In genomic region chr3:123344941-123345594, GRCh38 we compare ENCODE assay signal across 13 cellular contexts.
DNase-seq lines count a peak whose midpoint lies in the region; ATAC-seq, FAIRE-seq and TF ChIP-seq lines count a peak whose summit lies in the region.
"Had no signal": no experiment of that assay in that cellular context is flagged by ENCODE, and none has a peak within 500 bp of the region (broad histone marks: within the 10 kb centered on the region; RNA-seq: fewer than 3 reads in every experiment).

No MANE protein-coding gene starts in this region.

- in situ Hi-C loops in K562 (cut with MboI), result no loop called here

- H3K9me2 ChIP-seq in hepatocyte (replicated peaks; ENCODE audit: insufficient read depth) (no peaks in the 10 kb centered on the region), OCI-LY7 (ENCODE audit: insufficient read depth, low read length) (no peaks in the 10 kb centered on the region)

- no peak for TF ChIP-seq EP300 in K562 (IDR thresholded peaks at IDR 0.05; ENCODE audit: low read length)
- TF ChIP-seq EP300 in tibial nerve (IDR thresholded peaks at IDR 0.05), result no peak

- 23% methylated on average over 5 of the region's 12 CpGs for WGBS in K562 (ENCODE audit: insufficient coverage, low coverage, missing lambda C conversion rate)
- 80% methylated on average over 12 of the region's 12 CpGs for WGBS in hepatocyte (ENCODE audit: low lambda C conversion rate, missing lambda C conversion rate)
- 86 to 93% (median 92%) methylated on average over 12 of the region's 12 CpGs for WGBS in spleen, 5 donors
- WGBS in tibial nerve, 2 donors, result 76 to 82% methylated on average over 12 of the region's 12 CpGs

- H3K9me1 ChIP-seq in K562 (ENCODE audit: control insufficient read depth, insufficient read depth, low read length), result no peaks in the 10 kb centered on the region

- H4K20me1 ChIP-seq in K562 (replicated peaks; ENCODE audit: control insufficient read depth, insufficient read depth, low read length), result peaks cover 3% of the 10 kb centered on the region; the same call in 1 of the 2 replicates
- H4K20me1 ChIP-seq in hepatocyte (ENCODE audit: insufficient read depth, poor library complexity, severe bottlenecking), result no peaks in the 10 kb centered on the region
- no peaks in the 10 kb centered on the region for H4K20me1 ChIP-seq in OCI-LY7 (ENCODE audit: insufficient read depth, low read length)

- no peaks in the 10 kb centered on the region for H3K79me2 ChIP-seq in K562 (ENCODE audit: control insufficient read depth, insufficient read depth, low read length)
- no peaks in the 10 kb centered on the region for H3K79me2 ChIP-seq in hepatocyte
- H3K79me2 ChIP-seq in OCI-LY7 (ENCODE audit: insufficient read depth, low read depth, low read length), result no peaks in the 10 kb centered on the region

- H3K4me1 ChIP-seq in K562 (replicated peaks in 1 of 2; ENCODE audit: control insufficient read depth in 2 of 2, insufficient read depth in 2 of 2, low read length in 2 of 2) (no peaks in the 10 kb centered on the region; a peak in 1 of 5 replicates), hepatocyte (ENCODE audit: insufficient read depth) (no peaks in the 10 kb centered on the region), spleen (peaks cover 0 to 16% (median 0%) of the 10 kb centered on the region in 6 donors), tibial nerve (no peaks in the 10 kb centered on the region), OCI-LY7 (ENCODE audit: insufficient read depth, low read length, poor library complexity, severe bottlenecking) (no peaks in the 10 kb centered on the region)

- TF ChIP-seq POLR2A in K562 (conservative IDR thresholded peaks at IDR 0.05) (no peak), spleen (IDR thresholded peaks at IDR 0.05) (no peak), erythroblast (IDR thresholded peaks at IDR 0.05; ENCODE audit: low read length) (no peak), tibial nerve (IDR thresholded peaks at IDR 0.05) (no peak)

- H3K9ac ChIP-seq in K562 (ENCODE audit: insufficient read depth in 1 of 2, low read depth in 2 of 2, low read length in 2 of 2), result no peak overlapping the region

- no peak overlapping the region for H3K27ac ChIP-seq in K562 (ENCODE audit: extremely low read depth, low read depth, low read length)
- no peak overlapping the region for H3K27ac ChIP-seq in hepatocyte
- H3K27ac ChIP-seq in spleen, result no peak overlapping the region
- H3K27ac ChIP-seq in tibial nerve, result no peak overlapping the region
- no peak overlapping the region for H3K27ac ChIP-seq in OCI-LY7 (ENCODE audit: low read depth, low read length, poor library complexity, severe bottlenecking)
- H3K27ac ChIP-seq: skin epidermis had no signal

- CTCF ChIA-PET in K562 (lab: Yijun Ruan, JAX; ENCODE audit: low intra/inter-chr PET ratio), result no interaction called here
- CTCF ChIA-PET in OCI-LY7 (lab: Charles Lee; ENCODE audit: unreplicated experiment), result no interaction called here

- FAIRE-seq in K562 (lab: Jason Lieb, UNC), result no peak

- TF ChIP-seq CTCF in K562 (IDR thresholded peaks at IDR 0.05 in 2 of 3, conservative IDR thresholded peaks at IDR 0.05 in 1 of 3; ENCODE audit: insufficient read depth in 2 of 3, low read depth in 1 of 3, low read length in 3 of 3), result no peak
- TF ChIP-seq CTCF in hepatocyte (IDR thresholded peaks at IDR 0.05; ENCODE audit: poor library complexity), result peak; percentile 11
- no peak for TF ChIP-seq CTCF in spleen (IDR thresholded peaks at IDR 0.05 in 8 of 11, conservative IDR thresholded peaks at IDR 0.05 in 3 of 11)
- no peak for TF ChIP-seq CTCF in tibial nerve (IDR thresholded peaks at IDR 0.05)
- TF ChIP-seq CTCF in OCI-LY7 (conservative IDR thresholded peaks at IDR 0.05; ENCODE audit: low read length), result no peak

- no peak for TF ChIP-seq RAD21 in K562 (CRISPR knock-in tag; conservative IDR thresholded peaks at IDR 0.05 in 1 of 2, IDR thresholded peaks at IDR 0.05 in 1 of 2)

- BruUV-seq in K562 (replicated peaks; lab: Mats Ljungman, UMichigan) (no TSS peak), OCI-LY7 (replicated peaks; lab: Mats Ljungman, UMichigan) (no TSS peak)

- ATAC-seq in HG03280 (IDR thresholded peaks at IDR 0.05; ENCODE audit: unreplicated experiment) (peak; percentile 4), K562 (peak; percentile 32; the same call in 2 of the 3 replicates), HG02763 (IDR thresholded peaks at IDR 0.05; ENCODE audit: unreplicated experiment) (no peak)

- H3K4me3 ChIP-seq in K562 (no peak overlapping the region), hepatocyte (no peak overlapping the region), spleen (no peak overlapping the region), tibial nerve (no peak overlapping the region), OCI-LY7 (ENCODE audit: low read depth, low read length, poor library complexity, severe bottlenecking) (no peak overlapping the region)
- H3K4me3 ChIP-seq: skin epidermis had no signal

- no peak overlapping the region for H3K4me2 ChIP-seq in K562 (ENCODE audit: insufficient read depth, low read length)
- no peak overlapping the region for H3K4me2 ChIP-seq in hepatocyte
- H3K4me2 ChIP-seq in OCI-LY7 (ENCODE audit: low read length), result no peak overlapping the region

- intact Hi-C loops in K562 (cut with micrococcal nuclease), result no loop called here
- intact Hi-C loops in spleen (cut with DNase I; ENCODE audit: low total_unique reads), result no loop called here
- intact Hi-C loops in OCI-LY7 (cut with micrococcal nuclease; ENCODE audit: unreplicated experiment), result no loop called here

- H3K9me3 ChIP-seq in K562 (replicated peaks; ENCODE audit: control insufficient read depth, insufficient read depth, low read depth, low read length) (no peaks in the 10 kb centered on the region), hepatocyte (ENCODE audit: low read depth) (no peaks in the 10 kb centered on the region), spleen (no peaks in the 10 kb centered on the region), tibial nerve (no peaks in the 10 kb centered on the region), OCI-LY7 (ENCODE audit: low read length) (no peaks in the 10 kb centered on the region)

- POLR2A ChIA-PET in K562 (lab: Yijun Ruan, JAX) (interaction anchor here (0.7 kb wide), 1 partner anchor 60 kb away, joined by 5 read pairs; no protein-coding TSS in a partner anchor), OCI-LY7 (lab: Charles Lee) (interaction anchor here (0.7 kb wide), 1 partner anchor 95 kb away, joined by 3 read pairs; no protein-coding TSS in a partner anchor)

- H3K27me3 ChIP-seq in K562 (ENCODE audit: control insufficient read depth in 2 of 2, insufficient read depth in 2 of 2, low read length in 2 of 2) (peaks cover 0 to 36% of the 10 kb centered on the region in 2 experiments; a peak in 2 of 5 replicates), hepatocyte (no peaks in the 10 kb centered on the region), spleen (replicated peaks in 1 of 7) (peaks cover 0 to 29% (median 5%) of the 10 kb centered on the region in 7 donors), tibial nerve (no peaks in the 10 kb centered on the region)

- DNase-seq in K562 (ENCODE audit: extremely low read depth in 1 of 4, low spot score in 3 of 4) (peak in 1 of 4 experiments; percentile 8), hepatocyte (ENCODE audit: low spot score) (no peak), spleen (peak; percentile 44), erythroblast (lab: John Stamatoyannopoulos, UW) (no peak), tibial nerve (ENCODE audit: low spot score in 2 of 2) (no peak), OCI-LY7 (ENCODE audit: low spot score) (no peak)
- DNase-seq: activated CD4-positive, alpha-beta T cell treated with anti-CD3 and anti-CD28 coated beads for 48 hours; activated T-cell treated with anti-CD3 and anti-CD28 coated beads, Interleukin-2, amount 50 U/mL, for 1 hour; DMS79 treated with DMSO at 0.1 percent for 48 hours; NCI-H1694 treated with DMSO at 0.1 percent for 48 hours had no signal

- H3K36me3 ChIP-seq in K562 (ENCODE audit: control insufficient read depth, insufficient read depth, low read length) (no peaks in the 10 kb centered on the region), hepatocyte (replicated peaks; ENCODE audit: insufficient read depth, low read depth) (no peaks in the 10 kb centered on the region), spleen (no peaks in the 10 kb centered on the region), tibial nerve (no peaks in the 10 kb centered on the region), OCI-LY7 (ENCODE audit: insufficient read depth, low read length) (no peaks in the 10 kb centered on the region)

- no peak overlapping the region for H2AFZ ChIP-seq in K562 (ENCODE audit: low read depth, low read length)
- no peak overlapping the region for H2AFZ ChIP-seq in hepatocyte
- no peak overlapping the region for H2AFZ ChIP-seq in OCI-LY7 (ENCODE audit: low read length)

TF ChIP-seq in K562, 482 proteins besides CTCF, POLR2A, EP300 and RAD21:
- TF ChIP-seq PREB (CRISPR knock-in tag; IDR thresholded peaks at IDR 0.05) (no peak), CBX1 (IDR thresholded peaks at IDR 0.05; ENCODE audit: low read depth) (no peak), ZNF12 (CRISPR knock-in tag; IDR thresholded peaks at IDR 0.05) (0 out of 2 replicates have a peak, but pooled peaks have one; percentile 10), STAT5B (CRISPR knock-in tag; IDR thresholded peaks at IDR 0.05) (no peak), ZNF778 (CRISPR knock-in tag; IDR thresholded peaks at IDR 0.05) (no peak)
